In the genomic region with DNA sequence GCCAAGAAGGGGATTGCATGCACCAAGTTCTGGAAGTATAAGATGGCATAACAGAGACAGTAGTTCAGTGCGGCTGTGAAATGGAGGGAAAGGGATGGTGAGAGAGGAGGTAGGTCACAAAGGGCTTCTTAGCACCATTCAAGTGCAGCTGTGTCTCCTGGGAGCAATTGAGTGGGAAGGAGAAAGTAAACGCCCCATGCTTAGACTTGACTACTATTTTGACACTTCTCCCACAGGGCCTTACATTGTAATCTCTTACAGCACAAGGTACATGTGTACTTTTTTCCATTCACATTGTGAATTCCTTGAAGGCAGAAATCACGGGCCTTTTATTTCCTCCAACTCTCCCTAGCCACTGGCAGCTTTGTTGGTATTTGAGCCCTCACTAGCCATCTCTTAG, we compare ENCODE assay signal across 32 cellular contexts.
"Had no signal": no experiment of that assay in that cellular context is flagged by ENCODE, and none has a peak within 500 bp of the region (broad histone marks: within the 10 kb centered on the region; RNA-seq: fewer than 3 reads in every experiment).

No MANE protein-coding gene starts in this region.

- H3K36me3 ChIP-seq: ascending aorta, cardiac muscle cell, MG63, SJCRH30, WERI-Rb-1 had no signal

- H3K36me3 Mint-ChIP-seq: activated naive CD4-positive, alpha-beta T cell treated with anti-CD3 and anti-CD28 coated beads, Interleukin-2, amount 50 U/mL, for 24 hours; activated naive CD8-positive, alpha-beta T cell treated with anti-CD3 and anti-CD28 coated beads, Interleukin-2, amount 10 ng/mL, durations not matched to agents 7 days and 5 days had no signal

- H3K4me3 ChIP-seq: ascending aorta, cardiac muscle cell, MG63, SJCRH30, SK-N-MC had no signal

- H3K9me3 Mint-ChIP-seq: activated CD8-positive, alpha-beta T cell treated with anti-CD3 and anti-CD28 coated beads for 36 hours; activated naive CD4-positive, alpha-beta T cell treated with anti-CD3 and anti-CD28 coated beads, Interleukin-2, amount 50 U/mL, for 24 hours; activated naive CD8-positive, alpha-beta T cell treated with anti-CD3 and anti-CD28 coated beads, Interleukin-2, amount 10 ng/mL, durations not matched to agents 7 days and 5 days; activated T-cell treated with anti-CD3 and anti-CD28 coated beads, Interleukin-2, amount 50 U/mL, for 72 hours; activated T-helper 2 cell treated with anti-CD3 and anti-CD28 coated beads, Interferon-gamma antibody, Interleukin-2, Interleukin-4, amounts not matched to agents 10 μg/mL and 5 μg/mL and 100 μg/mL, durations not matched to agents 14 hours and 24 hours and 36 hours had no signal

- H3K27ac Mint-ChIP-seq: activated CD8-positive, alpha-beta T cell treated with anti-CD3 and anti-CD28 coated beads for 36 hours; activated naive CD4-positive, alpha-beta T cell treated with anti-CD3 and anti-CD28 coated beads, Interleukin-2, amount 50 U/mL, for 24 hours; activated naive CD8-positive, alpha-beta T cell treated with anti-CD3 and anti-CD28 coated beads, Interleukin-2, amount 10 ng/mL, durations not matched to agents 7 days and 5 days; activated T-cell treated with anti-CD3 and anti-CD28 coated beads, Interleukin-2, amount 50 U/mL, for 72 hours; activated T-helper 2 cell treated with anti-CD3 and anti-CD28 coated beads, Interferon-gamma antibody, Interleukin-2, Interleukin-4, amounts not matched to agents 10 μg/mL and 5 μg/mL and 100 μg/mL, durations not matched to agents 14 hours and 24 hours and 36 hours had no signal

- H3K27me3 ChIP-seq: ascending aorta, cardiac muscle cell, MG63, SJCRH30 had no signal

- H3K27ac ChIP-seq: ascending aorta, cardiac muscle cell, SJCRH30, SK-N-MC, WERI-Rb-1 had no signal

- DNase-seq: activated CD4-positive, alpha-beta T cell treated with anti-CD3 and anti-CD28 coated beads for 1 hour; activated CD4-positive, alpha-beta T cell treated with anti-CD3 and anti-CD28 coated beads for 48 hours; activated CD4-positive, alpha-beta T cell treated with anti-CD3 and anti-CD28 coated beads, Interleukin-2, amount 50 U/mL, for 4 hours; activated CD4-positive, CD25-positive, alpha-beta regulatory T cell; activated CD8-positive, alpha-beta T cell treated with anti-CD3 and anti-CD28 coated beads for 36 hours; activated gamma-delta T cell; activated naive CD4-positive, alpha-beta T cell treated with Interleukin-2 at 50 U/mL for 16 hours; activated naive CD8-positive, alpha-beta T cell treated with anti-CD3 and anti-CD28 coated beads, Interleukin-2, amount 10 ng/mL, durations not matched to agents 7 days and 5 days; activated T-cell treated with anti-CD3 and anti-CD28 coated beads, Interleukin-2, amount 50 U/mL, for 1 hour; activated T-cell treated with anti-CD3 and anti-CD28 coated beads, Interleukin-2, amount 50 U/mL, for 72 hours; amygdala; Kasumi-1; MG63; NCI-H1092; NCI-H1436 treated with DMSO at 0.1 percent for 48 hours; NCI-H1694 treated with DMSO at 0.1 percent for 48 hours; NCI-H2029 treated with DMSO at 0.1 percent for 48 hours; NCI-H2107; NCI-H226; NCI-H446 treated with DMSO at 0.1 percent for 48 hours; NCI-H524; SHP77; SJCRH30; T1000; WERI-Rb-1 had no signal

- ATAC-seq: activated CD8-positive, alpha-beta T cell treated with anti-CD3 and anti-CD28 coated beads for 36 hours; activated T-cell treated with anti-CD3 and anti-CD28 coated beads, Interleukin-2, amount 50 U/mL, for 72 hours; Panc1 had no signal

- H3K4me1 ChIP-seq: ascending aorta, SJCRH30 had no signal

- H3K27me3 Mint-ChIP-seq: activated naive CD8-positive, alpha-beta T cell treated with anti-CD3 and anti-CD28 coated beads, Interleukin-2, amount 10 ng/mL, durations not matched to agents 7 days and 5 days had no signal

- H3K4me3 Mint-ChIP-seq: activated CD8-positive, alpha-beta T cell treated with anti-CD3 and anti-CD28 coated beads for 36 hours; activated naive CD4-positive, alpha-beta T cell treated with anti-CD3 and anti-CD28 coated beads, Interleukin-2, amount 50 U/mL, for 24 hours; activated naive CD8-positive, alpha-beta T cell treated with anti-CD3 and anti-CD28 coated beads, Interleukin-2, amount 10 ng/mL, durations not matched to agents 7 days and 5 days; activated T-cell treated with anti-CD3 and anti-CD28 coated beads, Interleukin-2, amount 50 U/mL, for 72 hours; central memory CD8-positive, alpha-beta T cell had no signal

- H3K9me3 ChIP-seq: MG63, SJCRH30 had no signal

- H3K4me1 Mint-ChIP-seq: activated naive CD4-positive, alpha-beta T cell treated with anti-CD3 and anti-CD28 coated beads, Interleukin-2, amount 50 U/mL, for 24 hours; activated naive CD8-positive, alpha-beta T cell treated with anti-CD3 and anti-CD28 coated beads, Interleukin-2, amount 10 ng/mL, durations not matched to agents 7 days and 5 days; central memory CD8-positive, alpha-beta T cell had no signal
